Comparison of ENCODE assay signal across 10 cellular contexts in the genomic region with DNA sequence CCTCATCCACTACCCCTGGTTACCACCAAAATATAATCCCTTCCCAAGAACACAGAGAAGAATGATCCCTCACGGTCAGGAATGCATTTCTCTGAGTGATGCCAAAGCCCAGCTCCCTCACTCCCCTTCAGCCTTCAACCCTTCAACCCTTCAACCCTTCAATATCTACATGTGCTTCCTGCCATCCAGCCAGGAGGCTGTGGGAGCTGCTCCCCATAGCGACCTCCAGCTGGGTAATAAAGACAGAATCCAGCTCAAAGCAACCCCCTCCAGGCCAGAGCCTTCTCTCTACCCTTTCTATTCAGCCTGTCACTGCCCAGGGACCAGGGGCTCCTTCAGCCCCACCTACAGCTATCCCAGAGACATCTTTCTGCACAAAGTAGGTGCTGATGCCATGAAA. TPM values are rescaled to one million over a fixed set of nuclear protein-coding genes. Genes with fewer than 3 reads are reported as not detected.
DNase-seq lines count a peak whose midpoint lies in the region; TF ChIP-seq lines count a peak whose summit lies in the region.
"Had no signal": no experiment of that assay in that cellular context is flagged by ENCODE, and none has a peak within 500 bp of the region (broad histone marks: within the 10 kb centered on the region; RNA-seq: fewer than 3 reads in every experiment).

No MANE protein-coding gene starts in this region.

- H3K4me2 ChIP-seq in mammary epithelial cell (ENCODE audit: insufficient read depth, low read depth, low read length): no peak overlapping the region

- intact Hi-C loops in MCF 10A (cut with micrococcal nuclease) (no loop called here), mammary epithelial cell (cut with micrococcal nuclease) (no loop called here), Calu3 (cut with micrococcal nuclease; ENCODE audit: unreplicated experiment) (no loop called here)

- DNase-seq in MCF 10A (ENCODE audit: unreplicated experiment) (no peak), mammary epithelial cell (no peak), adipocyte (ENCODE audit: low read depth) (no peak), LoVo (ENCODE audit: low spot score) (no peak), hippocampal formation (lab: John Stamatoyannopoulos, UW) (no peak), Calu3 (no peak)
- DNase-seq: NCI-H345 had no signal

- H3K27ac Mint-ChIP-seq in MCF 10A (ENCODE audit: low read depth, unreplicated experiment): peak overlapping the region; percentile 13
- H3K27ac Mint-ChIP-seq in Calu3 (ENCODE audit: unreplicated experiment): no peak overlapping the region

- in situ Hi-C loops in mammary epithelial cell (cut with MboI; ENCODE audit: low sequenced_read_pairs in 2 of 2): no loop called here

- no peaks in the 10 kb centered on the region for H3K9me3 ChIP-seq in mammary epithelial cell (replicated peaks; ENCODE audit: insufficient read depth, low read length)
- no peaks in the 10 kb centered on the region for H3K9me3 ChIP-seq in adipocyte (ENCODE audit: control insufficient read depth, low read length)
- H3K9me3 ChIP-seq in muscle layer of colon (ENCODE audit: low read length): no peaks in the 10 kb centered on the region
- H3K9me3 ChIP-seq: BE2C had no signal

- H3K36me3 Mint-ChIP-seq in MCF 10A (ENCODE audit: insufficient read depth, unreplicated experiment): peaks cover 55% of the 10 kb centered on the region
- peaks cover 36% of the 10 kb centered on the region for H3K36me3 Mint-ChIP-seq in Calu3 (ENCODE audit: insufficient read depth, unreplicated experiment)

- peaks cover 18% of the 10 kb centered on the region for H3K4me1 ChIP-seq in mammary epithelial cell (ENCODE audit: insufficient read depth, low read length)
- H3K4me1 ChIP-seq in adipocyte (ENCODE audit: control insufficient read depth, insufficient read depth, low read length): peaks cover 59% of the 10 kb centered on the region
- peaks cover 59% of the 10 kb centered on the region for H3K4me1 ChIP-seq in muscle layer of colon (ENCODE audit: insufficient read depth, low read length)
- H3K4me1 ChIP-seq: BE2C had no signal

- H2AFZ ChIP-seq in mammary epithelial cell (ENCODE audit: low read depth, low read length): no peak overlapping the region

- no peaks in the 10 kb centered on the region for H3K27me3 Mint-ChIP-seq in MCF 10A (ENCODE audit: insufficient read depth, unreplicated experiment)
- no peaks in the 10 kb centered on the region for H3K27me3 Mint-ChIP-seq in Calu3 (ENCODE audit: unreplicated experiment)

- CTCF ChIA-PET in MCF 10A (lab: Yijun Ruan, JAX) (interaction anchor here (0.7 kb wide), 1 partner anchor 10 kb away, joined by 5 read pairs; no protein-coding TSS in a partner anchor), mammary epithelial cell (lab: Charles Lee; ENCODE audit: low non-redundant PET) (no interaction called here), Calu3 (lab: Charles Lee) (interaction anchor here (1.2 kb wide), 1 partner anchor 8 kb away, joined by 3 read pairs; no protein-coding TSS in a partner anchor)

- 45% methylated on average over 2 of the region's 2 CpGs for WGBS in mammary epithelial cell (ENCODE audit: low coverage, missing lambda C conversion rate)

- H3K4me1 Mint-ChIP-seq in MCF 10A (ENCODE audit: insufficient read depth, unreplicated experiment) (peaks cover 21% of the 10 kb centered on the region), Calu3 (ENCODE audit: low read depth, unreplicated experiment) (peaks cover 10% of the 10 kb centered on the region)

- H3K27me3 ChIP-seq in mammary epithelial cell (ENCODE audit: insufficient read depth, low read length) (no peaks in the 10 kb centered on the region), adipocyte (replicated peaks; ENCODE audit: control insufficient read depth, insufficient read depth, low read length) (no peaks in the 10 kb centered on the region), muscle layer of colon (ENCODE audit: control insufficient read depth in 1 of 2, insufficient read depth in 2 of 2, low read length in 2 of 2) (no peaks in the 10 kb centered on the region)
- H3K27me3 ChIP-seq: BE2C had no signal

- H3K27ac ChIP-seq in mammary epithelial cell (ENCODE audit: insufficient read depth, low read depth, low read length): no peak overlapping the region
- no peak overlapping the region for H3K27ac ChIP-seq in muscle layer of colon (ENCODE audit: low read depth, low read length)
- H3K27ac ChIP-seq in temporal lobe (ENCODE audit: low read depth, low read length): peak overlapping the region; percentile 97

- H3K4me3 ChIP-seq in mammary epithelial cell (replicated peaks in 1 of 3; ENCODE audit: insufficient read depth in 1 of 3, low read depth in 2 of 3, low read length in 3 of 3) (no peak overlapping the region), adipocyte (ENCODE audit: low read length) (peak overlapping the region; percentile 21), muscle layer of colon (ENCODE audit: low read depth in 1 of 2, low read length in 2 of 2) (no peak overlapping the region)

- H3K9me3 Mint-ChIP-seq in MCF 10A (ENCODE audit: unreplicated experiment): no peaks in the 10 kb centered on the region
- H3K9me3 Mint-ChIP-seq in Calu3 (ENCODE audit: low read depth, unreplicated experiment): no peaks in the 10 kb centered on the region

- TF ChIP-seq CTCF in MCF 10A (IDR thresholded peaks at IDR 0.05; ENCODE audit: unreplicated experiment): no peak
- TF ChIP-seq CTCF in mammary epithelial cell (conservative IDR thresholded peaks at IDR 0.05 in 1 of 2, IDR thresholded peaks at IDR 0.05 in 1 of 2; ENCODE audit: extremely low read depth in 1 of 2, insufficient read depth in 1 of 2, low read depth in 1 of 2, low read length in 2 of 2): no peak
- no peak for TF ChIP-seq CTCF in Calu3 (IDR thresholded peaks at IDR 0.05; ENCODE audit: unreplicated experiment)

- H3K4me3 Mint-ChIP-seq in MCF 10A (ENCODE audit: unreplicated experiment) (no peak overlapping the region), Calu3 (ENCODE audit: low read depth, unreplicated experiment) (no peak overlapping the region)

- BruUV-seq in MCF 10A (replicated peaks; lab: Mats Ljungman, UMichigan): no TSS peak
- BruUV-seq in mammary epithelial cell (replicated peaks; lab: Mats Ljungman, UMichigan): no TSS peak
- BruUV-seq in Calu3 (replicated peaks; lab: Mats Ljungman, UMichigan): no TSS peak

- dilution Hi-C loops in mammary epithelial cell (cut with HindIII; ENCODE audit: low sequenced_read_pairs): no loop called here

- H3K9ac ChIP-seq in mammary epithelial cell (ENCODE audit: insufficient read depth, low read length) (no peak overlapping the region), adipocyte (ENCODE audit: low read length) (peak overlapping the region; percentile 18), muscle layer of colon (ENCODE audit: low read length) (peak overlapping the region; percentile 15)

- H4K20me1 ChIP-seq in mammary epithelial cell (ENCODE audit: insufficient read depth, low read length): no peaks in the 10 kb centered on the region

- POLR2A ChIA-PET in MCF 10A (lab: Yijun Ruan, JAX): interaction anchor here (0.9 to 7.0 kb wide), 3 partner anchors 11 to 81 kb away, joined by 5 to 150 read pairs (median 7); no protein-coding TSS in a partner anchor

- H3K79me2 ChIP-seq in mammary epithelial cell (ENCODE audit: insufficient read depth, low read length): peaks cover 69% of the 10 kb centered on the region

- peaks cover 5% of the 10 kb centered on the region for H3K36me3 ChIP-seq in mammary epithelial cell (ENCODE audit: insufficient read depth, low read length)
- peaks cover 30% of the 10 kb centered on the region for H3K36me3 ChIP-seq in adipocyte (ENCODE audit: control insufficient read depth, insufficient read depth, low read length, severe bottlenecking)
- H3K36me3 ChIP-seq in muscle layer of colon (ENCODE audit: insufficient read depth, low read length): peaks cover 42% of the 10 kb centered on the region
- H3K36me3 ChIP-seq: BE2C had no signal

RNA-seq across cellular contexts. Expression of a gene that starts 2.7 kb away (rescaled TPM):
- total RNA-seq in MCF 10A (2022) (61.0 and 63.6 TPM in 2 replicates), mammary epithelial cell (100 to 1,000 TPM in 1 of 2 donors, 10 to 100 TPM in 1; 57.2 to 123 TPM), temporal lobe (17.9 TPM), Calu3 (2022) (65.4 and 81.6 TPM in 2 replicates)
- 25.5 TPM for polyA plus RNA-seq in mammary epithelial cell
- 162 TPM for polyA minus RNA-seq in mammary epithelial cell

RNA-seq across cellular contexts. Expression of a gene that starts 3.1 kb away (rescaled TPM):
- total RNA-seq in MCF 10A (2022) (14.5 and 15.3 TPM in 2 replicates), mammary epithelial cell (10 to 100 TPM; 12.6 to 15.2 TPM), temporal lobe (4.2 TPM), Calu3 (2022) (14.8 and 15.5 TPM in 2 replicates)
- 7.2 TPM for polyA plus RNA-seq in mammary epithelial cell
- 5.7 TPM for polyA minus RNA-seq in mammary epithelial cell

RNA-seq across cellular contexts. Expression of a gene that starts 21.3 kb away (rescaled TPM):
- total RNA-seq in MCF 10A (2022) (not detected in 2 replicates), mammary epithelial cell (not detected), temporal lobe (not detected), Calu3 (2022) (not detected in 2 replicates)
- polyA plus RNA-seq in mammary epithelial cell: 0.03 TPM
- polyA minus RNA-seq in mammary epithelial cell: not detected
